In genomic region chr15:32481683-32482082, GRCh38 we compare ENCODE assay signal across 14 cellular contexts. TPM values are rescaled to one million over a fixed set of nuclear protein-coding genes. Genes with fewer than 3 reads are reported as not detected.
DNase-seq lines count a peak whose midpoint lies in the region; ATAC-seq, FAIRE-seq and TF ChIP-seq lines count a peak whose summit lies in the region.
"Not testable (repeated sequence)": the region's sequence is repeated elsewhere in the genome, so short reads cannot be mapped to it uniquely, and the experiment has no call there.
"Had no signal": no experiment of that assay in that cellular context is flagged by ENCODE, and none has a peak within 500 bp of the region (broad histone marks: within the 10 kb centered on the region; RNA-seq: fewer than 3 reads in every experiment).

No MANE protein-coding gene starts in this region.

- intact Hi-C loops in Panc1 (cut with micrococcal nuclease; ENCODE audit: unreplicated experiment); mucosa of descending colon (cut with DNase I, micrococcal nuclease): not testable (repeated sequence)

- TF ChIP-seq CTCF in A549 (IDR thresholded peaks at IDR 0.05); Panc1 (IDR thresholded peaks at IDR 0.05); bronchial epithelial cell (IDR thresholded peaks at IDR 0.05; ENCODE audit: insufficient read depth, low read length, severe bottlenecking); mucosa of descending colon (IDR thresholded peaks at IDR 0.05): not testable (repeated sequence)

- POLR2A ChIA-PET in A549 (lab: Yijun Ruan, JAX); Panc1 (lab: Charles Lee): not testable (repeated sequence)

- H3K36me3 ChIP-seq in Panc1 (ENCODE audit: control insufficient read depth, insufficient read depth, low read length); bronchial epithelial cell (ENCODE audit: control insufficient read depth, insufficient read depth, low read length); mucosa of descending colon (ENCODE audit: low read depth): not testable (repeated sequence)

- H3K9me3 ChIP-seq in A549; Panc1 (ENCODE audit: control insufficient read depth, insufficient read depth, low read depth, low read length); mucosa of descending colon: not testable (repeated sequence)

- H3K4me3 ChIP-seq in A549; Panc1 (ENCODE audit: low read depth in 2 of 2, low read length in 2 of 2); bronchial epithelial cell (ENCODE audit: low read depth, low read length); mucosa of descending colon: not testable (repeated sequence)

- TF ChIP-seq EP300 in A549 (IDR thresholded peaks at IDR 0.05) = not testable (repeated sequence)

- CTCF ChIA-PET in A549 (lab: Yijun Ruan, JAX); Panc1 (lab: Charles Lee): not testable (repeated sequence)

- TF ChIP-seq POLR2A in A549 (IDR thresholded peaks at IDR 0.05; ENCODE audit: low read length) = not testable (repeated sequence)

- DNase-seq in A549 (ENCODE audit: low read depth in 1 of 2, low spot score in 1 of 2); HTR-8/SVneo (ENCODE audit: insufficient read length, low spot score); Panc1 (ENCODE audit: low read depth, low spot score); bronchial epithelial cell (ENCODE audit: low read depth); mucosa of descending colon: not testable (repeated sequence)

- no CpG with 5 or more reads among the region's 5 CpGs for WGBS in A549 (ENCODE audit: missing lambda C conversion rate)

- not testable (repeated sequence) for BruUV-seq in Panc1 (replicated peaks; lab: Mats Ljungman, UMichigan)

- ATAC-seq in A549 (peak; percentile 44 to 51; a peak in 4 of 6 replicates), Panc1 (peak; percentile 63; the same call in 1 of the 2 replicates), mucosa of descending colon (peak; percentile 25)

- H3K4me2 ChIP-seq in A549 = not testable (repeated sequence)

- TF ChIP-seq RAD21 in A549 (conservative IDR thresholded peaks at IDR 0.05 in 1 of 2, IDR thresholded peaks at IDR 0.05 in 1 of 2) = not testable (repeated sequence)

- not testable (repeated sequence) for H3K27me3 ChIP-seq in Panc1 (ENCODE audit: control insufficient read depth, insufficient read depth, low read length); bronchial epithelial cell (ENCODE audit: control insufficient read depth, insufficient read depth, low read length)

- not testable (repeated sequence) for H3K27ac ChIP-seq in A549; Panc1 (ENCODE audit: low read length)

- not testable (repeated sequence) for H3K4me1 ChIP-seq in A549; Panc1 (ENCODE audit: control insufficient read depth, insufficient read depth, low read length); mucosa of descending colon (ENCODE audit: low read depth)

- not testable (repeated sequence) for FAIRE-seq in A549 (lab: Jason Lieb, UNC)
- FAIRE-seq in HTR-8/SVneo (lab: Jason Lieb, UNC) (peak; percentile 16), bronchial epithelial cell (lab: Jason Lieb, UNC) (peak; percentile 36)

- in situ Hi-C loops in Panc1 (cut with HindIII; ENCODE audit: low pct_unique_long_range_greater_than_20kb, low sequenced_read_pairs) = not testable (repeated sequence)

RNA-seq across cellular contexts. Expression of gene GOLGA8O, which starts 26.2 kb away (rescaled TPM):
- polyA plus RNA-seq in A549 (2011; rRNA removed) = 1.0 TPM in 2 replicates
- polyA plus RNA-seq in A549 (2012; cell fraction: cytosol; rRNA removed) = 0.17 and 0.25 TPM in 2 replicates
- 1.2 and 2.2 TPM in 2 replicates for polyA plus RNA-seq in A549 (2012; cell fraction: nucleus; rRNA removed)
- 0.28 to 0.51 TPM (median 0.39 TPM) in 3 replicates for polyA plus RNA-seq in A549 (2017; fragmentation: RNase III; extraction: RNeasy Plus Mini Kit Qiagen cat#74134 plus additional on column Dnase treatment)
- 0.73 TPM in 1 of 2 replicates, not detected in the other for polyA minus RNA-seq in A549 (2011; rRNA and poly(A)+ RNA removed)
- total RNA-seq in Panc1 (2021; ENCODE audit: unreplicated experiment) = 0.69 TPM
- polyA plus RNA-seq in Panc1 (2012; ENCODE audit: insufficient read length) = 0.41 TPM
- 0.51 TPM in 1 of 2 replicates, not detected in the other for total RNA-seq in bronchial epithelial cell
- total RNA-seq in mucosa of descending colon = 1 to 10 TPM in 1 of 3 donors, under 1 TPM in 2; 0.60 to 1.5 (median 0.60) TPM
- total RNA-seq: A172; A673; CD4-positive, CD25-positive, alpha-beta regulatory T cell; CD8-positive, alpha-beta memory T cell; Daoy; G401 had no signal
- polyA plus RNA-seq: AG04450; CD14-positive monocyte; CD4-positive, alpha-beta memory T cell; CD4-positive, CD25-positive, alpha-beta regulatory T cell had no signal
